ENCODE assay signal across 1 cellular context in genomic region chr10:123158682-123159081, GRCh38.
TF ChIP-seq lines count a peak whose summit lies in the region.

No MANE protein-coding gene starts in this region.

TF ChIP-seq in GM23338, 12 proteins besides CTCF, POLR2A, EP300 and RAD21:
- TF ChIP-seq STAT1 (IDR thresholded peaks at IDR 0.05; ENCODE audit: unreplicated experiment) (no peak), CREB1 (CRISPR knock-in tag; IDR thresholded peaks at IDR 0.05; ENCODE audit: low read depth) (no peak), EZH2phosphoT487 (IDR thresholded peaks at IDR 0.05; ENCODE audit: unreplicated experiment) (no peak), ZNF462 (CRISPR knock-in tag; IDR thresholded peaks at IDR 0.05) (no peak), NANOG (IDR thresholded peaks at IDR 0.05; ENCODE audit: borderline replicate concordance) (no peak)
